ENCODE assay signal across 9 cellular contexts in the genomic region with DNA sequence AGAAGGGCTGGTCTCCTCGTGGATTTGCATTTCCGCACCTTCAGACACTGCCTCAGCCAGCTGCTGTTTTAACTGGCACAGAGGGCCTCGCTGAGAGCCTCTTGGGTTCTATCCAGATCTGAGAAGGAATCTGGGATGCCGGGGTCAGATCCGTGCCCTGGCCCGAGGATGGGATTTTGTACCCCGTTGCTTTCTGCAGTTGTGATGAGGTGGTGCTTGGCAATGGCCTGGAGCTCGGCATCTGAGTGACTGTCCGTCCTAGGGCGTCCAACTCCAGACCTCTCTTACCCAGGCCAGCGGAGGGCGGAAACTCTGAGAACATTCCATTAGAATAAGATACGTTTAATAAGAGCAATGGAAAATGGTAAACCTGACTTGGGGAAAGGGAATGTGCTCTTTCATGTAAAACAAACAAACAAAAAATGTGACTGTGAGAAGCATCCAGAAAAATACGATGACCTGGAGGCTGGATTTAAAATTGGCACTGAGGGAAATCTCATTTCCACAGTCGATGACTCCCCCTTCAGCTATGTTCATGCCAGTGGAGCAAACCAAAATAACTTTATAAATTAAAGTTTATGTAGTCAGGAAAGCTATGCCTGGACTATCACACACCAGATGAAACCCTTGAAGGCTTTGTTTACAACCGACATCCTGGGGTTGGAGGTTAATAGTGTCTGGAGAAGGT. TPM values are rescaled to one million over a fixed set of nuclear protein-coding genes. Genes with fewer than 3 reads are reported as not detected.
A peak's percentile ranks its signal among the peaks of the same experiment; 100 is the strongest.
DNase-seq lines count a peak whose midpoint lies in the region; ATAC-seq, FAIRE-seq and TF ChIP-seq lines count a peak whose summit lies in the region.
"Had no signal": no experiment of that assay in that cellular context is flagged by ENCODE, and none has a peak within 500 bp of the region (broad histone marks: within the 10 kb centered on the region; RNA-seq: fewer than 3 reads in every experiment).

No MANE protein-coding gene starts in this region.

- CTCF ChIA-PET in BJ (lab: Yijun Ruan, JAX): interaction anchor here (0.6 to 3.6 kb wide), 9 partner anchors 9 to 253 kb away, joined by 3 to 25 read pairs (median 4); a partner anchor contains a TSS

- no peaks in the 10 kb centered on the region for H3K9me3 ChIP-seq in psoas muscle
- no peaks in the 10 kb centered on the region for H3K9me3 ChIP-seq in kidney (ENCODE audit: control insufficient read depth in 1 of 2, low read length in 2 of 2)

- FAIRE-seq in kidney (lab: Jason Lieb, UNC): no peak

- H3K9ac ChIP-seq in kidney (ENCODE audit: low read length in 2 of 2): no peak overlapping the region

- H3K36me3 ChIP-seq in BJ (ENCODE audit: control insufficient read depth, insufficient read depth, low read length) (no peaks in the 10 kb centered on the region), psoas muscle (ENCODE audit: insufficient read depth in 1 of 2, low read depth in 1 of 2) (no peaks in the 10 kb centered on the region), kidney (ENCODE audit: control insufficient read depth in 1 of 2, insufficient read depth in 2 of 2, low read length in 2 of 2) (no peaks in the 10 kb centered on the region)

- H3K4me3 ChIP-seq in BJ (ENCODE audit: low read depth, low read length): no peak overlapping the region
- H3K4me3 ChIP-seq in WI38 (ENCODE audit: low read depth, low read length): peak overlapping the region; percentile 11; the same call in 1 of the 2 replicates
- H3K4me3 ChIP-seq in psoas muscle: no peak overlapping the region
- H3K4me3 ChIP-seq in kidney (ENCODE audit: low read length in 2 of 2): no peak overlapping the region
- H3K4me3 ChIP-seq: skin epidermis had no signal

- H3K4me1 ChIP-seq in foreskin keratinocyte: peaks cover 17% of the 10 kb centered on the region
- peaks cover 20% of the 10 kb centered on the region for H3K4me1 ChIP-seq in psoas muscle
- H3K4me1 ChIP-seq in kidney (ENCODE audit: control insufficient read depth in 1 of 2, insufficient read depth in 1 of 2, low read depth in 1 of 2, low read length in 2 of 2): peaks cover 4 to 7% of the 10 kb centered on the region in 2 donors

- DNase-seq in BJ (ENCODE audit: low read depth): peak; percentile 97
- DNase-seq in foreskin keratinocyte: peak in 1 of 2 donors; percentile 39
- peak; percentile 57 to 73 for DNase-seq in psoas muscle
- no peak for DNase-seq in NCI-H1105 (lab: John Stamatoyannopoulos, UW)
- no peak for DNase-seq in NCI-H2081 treated with DMSO at 0.1 percent for 48 hours (lab: John Stamatoyannopoulos, UW)
- DNase-seq in kidney: no peak
- DNase-seq in mucosa of gallbladder (ENCODE audit: low spot score): no peak

- TF ChIP-seq CTCF in BJ (IDR thresholded peaks at IDR 0.05; ENCODE audit: insufficient read depth, low read depth, low read length) (peak; percentile 17; the same call in 1 of the 2 replicates), WI38 (IDR thresholded peaks at IDR 0.05; ENCODE audit: low read depth, low read length) (no peak), foreskin keratinocyte (conservative IDR thresholded peaks at IDR 0.05) (peak; percentile 12), psoas muscle (IDR thresholded peaks at IDR 0.05) (no peak), kidney (IDR thresholded peaks at IDR 0.05; ENCODE audit: borderline replicate concordance, extremely low read depth, insufficient read depth) (no peak)

- POLR2A ChIA-PET in BJ (lab: Charles Lee): interaction anchor here (0.5 kb wide), 2 partner anchors 8 to 659 kb away, joined by 3 to 8 read pairs; no protein-coding TSS in a partner anchor

- H3K27ac ChIP-seq in foreskin keratinocyte: no peak overlapping the region
- peak overlapping the region; percentile 56 for H3K27ac ChIP-seq in psoas muscle
- H3K27ac ChIP-seq in kidney (ENCODE audit: low read depth in 2 of 2, low read length in 2 of 2): peak overlapping the region in 1 of 2 donors; percentile 36

- WGBS in psoas muscle, 3 donors: 21 to 30% (median 22%) methylated on average over 16 of the region's 16 CpGs

- intact Hi-C loops in psoas muscle (cut with DNase I) (loop anchor here in 1 of 2 donors (5.0 kb wide), 1 partner anchor 35 kb away; no protein-coding TSS in a partner anchor), kidney (cut with DNase I) (no loop called here)

- ATAC-seq in foreskin keratinocyte: no peak
- peak; percentile 25 to 72 (median 55) for ATAC-seq in psoas muscle

- H3K27me3 ChIP-seq in BJ (ENCODE audit: control insufficient read depth, insufficient read depth, low read length) (no peaks in the 10 kb centered on the region), foreskin keratinocyte (no peaks in the 10 kb centered on the region), psoas muscle (ENCODE audit: insufficient read depth in 3 of 3, low read length in 2 of 3) (no peaks in the 10 kb centered on the region)

RNA-seq across cellular contexts. Expression of a gene that starts 39.6 kb away (rescaled TPM):
- polyA plus RNA-seq in BJ (2011; rRNA removed): 14.7 and 20.8 TPM in 2 replicates
- polyA minus RNA-seq in BJ (2011; rRNA and poly(A)+ RNA removed): 7.6 and 8.3 TPM in 2 replicates
- 14.8 and 16.8 TPM in 2 replicates for total RNA-seq in foreskin keratinocyte
- polyA plus RNA-seq in foreskin keratinocyte: 10.4 and 11.5 TPM in 2 replicates
- total RNA-seq in psoas muscle: 10 to 100 TPM in 2 of 4 donors, 1 to 10 TPM in 2; 8.0 to 15.5 (median 10.1) TPM
- 1 to 10 TPM; 7.0 to 7.7 (median 7.3) TPM for polyA plus RNA-seq in psoas muscle
- total RNA-seq in kidney: 18.7 TPM
- 7.3 TPM for polyA plus RNA-seq in kidney (ENCODE audit: insufficient read depth, low read depth, low replicate concordance)
- 21.1 TPM for total RNA-seq in mucosa of gallbladder

Comparison
In these comparisons a context has a peak if more than half of its experiments do, and no peak if none do; other contexts are left out.
1. DNase-seq: peak in BJ (single experiment) and psoas muscle (2 of 2); none in NCI-H1105 (single experiment), NCI-H2081 treated with DMSO at 0.1 percent for 48 hours (single experiment), kidney (single experiment) and mucosa of gallbladder (single experiment).
2. CTCF ChIP-seq: peak in BJ (single experiment) and foreskin keratinocyte (single experiment); none in WI38 (single experiment), psoas muscle (single experiment) and kidney (single experiment).